ENCODE assay signal across 1 cellular context in the genomic region with DNA sequence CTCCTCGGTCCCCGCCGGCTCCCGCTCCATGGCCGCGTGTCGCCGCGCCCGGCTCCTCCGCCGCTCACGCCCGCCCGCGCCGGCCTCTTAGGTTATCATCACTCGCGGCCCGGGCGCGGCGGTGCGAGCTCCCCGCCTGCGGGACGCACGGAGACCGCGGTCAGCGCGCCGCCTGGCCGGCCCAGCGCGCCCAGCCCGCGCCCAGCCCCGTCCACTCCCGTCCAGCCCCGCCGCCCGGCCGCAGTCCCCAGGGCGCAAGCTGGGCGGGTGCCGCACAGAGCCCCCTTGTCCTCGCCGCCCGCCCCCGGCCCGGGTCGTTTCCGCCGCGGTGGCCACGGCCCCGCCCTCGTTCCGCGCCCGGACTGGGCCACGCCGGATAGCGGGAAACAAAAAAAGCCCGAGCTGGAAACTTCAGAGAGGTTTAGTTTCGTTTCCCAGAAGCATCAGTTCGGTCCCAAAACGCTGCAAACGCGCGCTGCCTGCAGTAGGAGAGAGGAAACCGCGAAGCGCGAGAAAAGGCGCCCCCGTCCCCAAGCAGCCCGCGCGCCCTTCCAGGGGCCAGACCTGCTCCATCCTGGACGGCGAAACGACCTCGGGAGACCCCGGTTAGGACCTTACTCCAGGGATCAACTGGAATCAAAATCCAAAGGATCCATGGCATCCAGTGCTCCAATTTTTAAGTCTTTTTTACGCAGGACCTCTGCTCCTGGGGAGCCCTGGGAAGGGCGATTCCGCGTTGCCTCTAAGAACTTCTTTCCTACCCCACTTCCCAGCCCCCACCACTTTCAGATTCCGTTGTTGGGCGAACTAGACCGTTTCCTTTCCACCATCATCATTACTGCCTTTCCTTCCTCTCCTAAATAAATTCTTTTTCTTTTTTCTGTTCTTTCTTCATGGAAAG.
TF ChIP-seq lines count a peak whose summit lies in the region.

A gene with protein sequence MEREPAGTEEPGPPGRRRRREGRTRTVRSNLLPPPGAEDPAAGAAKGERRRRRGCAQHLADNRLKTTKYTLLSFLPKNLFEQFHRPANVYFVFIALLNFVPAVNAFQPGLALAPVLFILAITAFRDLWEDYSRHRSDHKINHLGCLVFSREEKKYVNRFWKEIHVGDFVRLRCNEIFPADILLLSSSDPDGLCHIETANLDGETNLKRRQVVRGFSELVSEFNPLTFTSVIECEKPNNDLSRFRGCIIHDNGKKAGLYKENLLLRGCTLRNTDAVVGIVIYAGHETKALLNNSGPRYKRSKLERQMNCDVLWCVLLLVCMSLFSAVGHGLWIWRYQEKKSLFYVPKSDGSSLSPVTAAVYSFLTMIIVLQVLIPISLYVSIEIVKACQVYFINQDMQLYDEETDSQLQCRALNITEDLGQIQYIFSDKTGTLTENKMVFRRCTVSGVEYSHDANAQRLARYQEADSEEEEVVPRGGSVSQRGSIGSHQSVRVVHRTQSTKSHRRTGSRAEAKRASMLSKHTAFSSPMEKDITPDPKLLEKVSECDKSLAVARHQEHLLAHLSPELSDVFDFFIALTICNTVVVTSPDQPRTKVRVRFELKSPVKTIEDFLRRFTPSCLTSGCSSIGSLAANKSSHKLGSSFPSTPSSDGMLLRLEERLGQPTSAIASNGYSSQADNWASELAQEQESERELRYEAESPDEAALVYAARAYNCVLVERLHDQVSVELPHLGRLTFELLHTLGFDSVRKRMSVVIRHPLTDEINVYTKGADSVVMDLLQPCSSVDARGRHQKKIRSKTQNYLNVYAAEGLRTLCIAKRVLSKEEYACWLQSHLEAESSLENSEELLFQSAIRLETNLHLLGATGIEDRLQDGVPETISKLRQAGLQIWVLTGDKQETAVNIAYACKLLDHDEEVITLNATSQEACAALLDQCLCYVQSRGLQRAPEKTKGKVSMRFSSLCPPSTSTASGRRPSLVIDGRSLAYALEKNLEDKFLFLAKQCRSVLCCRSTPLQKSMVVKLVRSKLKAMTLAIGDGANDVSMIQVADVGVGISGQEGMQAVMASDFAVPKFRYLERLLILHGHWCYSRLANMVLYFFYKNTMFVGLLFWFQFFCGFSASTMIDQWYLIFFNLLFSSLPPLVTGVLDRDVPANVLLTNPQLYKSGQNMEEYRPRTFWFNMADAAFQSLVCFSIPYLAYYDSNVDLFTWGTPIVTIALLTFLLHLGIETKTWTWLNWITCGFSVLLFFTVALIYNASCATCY (N-terminal part only) (minus strand): TSS at position 261 of the 901 bp plus-strand sequence. CDS start 231 bp downstream, at position 30.

TF ChIP-seq in neural cell, 6 proteins besides CTCF, POLR2A, EP300 and RAD21 (continued from another document):
- TF ChIP-seq, protein P1, sequence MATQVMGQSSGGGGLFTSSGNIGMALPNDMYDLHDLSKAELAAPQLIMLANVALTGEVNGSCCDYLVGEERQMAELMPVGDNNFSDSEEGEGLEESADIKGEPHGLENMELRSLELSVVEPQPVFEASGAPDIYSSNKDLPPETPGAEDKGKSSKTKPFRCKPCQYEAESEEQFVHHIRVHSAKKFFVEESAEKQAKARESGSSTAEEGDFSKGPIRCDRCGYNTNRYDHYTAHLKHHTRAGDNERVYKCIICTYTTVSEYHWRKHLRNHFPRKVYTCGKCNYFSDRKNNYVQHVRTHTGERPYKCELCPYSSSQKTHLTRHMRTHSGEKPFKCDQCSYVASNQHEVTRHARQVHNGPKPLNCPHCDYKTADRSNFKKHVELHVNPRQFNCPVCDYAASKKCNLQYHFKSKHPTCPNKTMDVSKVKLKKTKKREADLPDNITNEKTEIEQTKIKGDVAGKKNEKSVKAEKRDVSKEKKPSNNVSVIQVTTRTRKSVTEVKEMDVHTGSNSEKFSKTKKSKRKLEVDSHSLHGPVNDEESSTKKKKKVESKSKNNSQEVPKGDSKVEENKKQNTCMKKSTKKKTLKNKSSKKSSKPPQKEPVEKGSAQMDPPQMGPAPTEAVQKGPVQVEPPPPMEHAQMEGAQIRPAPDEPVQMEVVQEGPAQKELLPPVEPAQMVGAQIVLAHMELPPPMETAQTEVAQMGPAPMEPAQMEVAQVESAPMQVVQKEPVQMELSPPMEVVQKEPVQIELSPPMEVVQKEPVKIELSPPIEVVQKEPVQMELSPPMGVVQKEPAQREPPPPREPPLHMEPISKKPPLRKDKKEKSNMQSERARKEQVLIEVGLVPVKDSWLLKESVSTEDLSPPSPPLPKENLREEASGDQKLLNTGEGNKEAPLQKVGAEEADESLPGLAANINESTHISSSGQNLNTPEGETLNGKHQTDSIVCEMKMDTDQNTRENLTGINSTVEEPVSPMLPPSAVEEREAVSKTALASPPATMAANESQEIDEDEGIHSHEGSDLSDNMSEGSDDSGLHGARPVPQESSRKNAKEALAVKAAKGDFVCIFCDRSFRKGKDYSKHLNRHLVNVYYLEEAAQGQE (IDR thresholded peaks at IDR 0.05; ENCODE audit: borderline replicate concordance) = no peak
- TF ChIP-seq TAF1 (IDR thresholded peaks at IDR 0.05; ENCODE audit: low read depth) (no peak), POLR2AphosphoS5 (IDR thresholded peaks at IDR 0.05) (no peak), EZH2 (IDR thresholded peaks at IDR 0.05; ENCODE audit: borderline replicate concordance, insufficient read depth, low read length, poor library complexity, severe bottlenecking) (no peak), MXI1 (conservative IDR thresholded peaks at IDR 0.05; ENCODE audit: poor library complexity, severe bottlenecking) (no peak)
TF ChIP-seq in neural cell: peak in this region for 0.
